7 cellular contexts compared by ENCODE assay signal in genomic region chr11:98732947-98733346, GRCh38.
"Had no signal": no experiment of that assay in that cellular context is flagged by ENCODE, and none has a peak within 500 bp of the region (broad histone marks: within the 10 kb centered on the region; RNA-seq: fewer than 3 reads in every experiment).

No MANE protein-coding gene starts in this region.

- H3K4me3 Mint-ChIP-seq: GM23338, H9 had no signal

- FAIRE-seq: H1, H54, HTR-8/SVneo had no signal

- DNase-seq: H9, HCEC 1CT, IMR-90 had no signal

- H3K9me3 Mint-ChIP-seq: GM23338 had no signal

- H3K4me3 ChIP-seq: GM23338 had no signal

- ATAC-seq: GM23338 had no signal

- H3K27ac Mint-ChIP-seq: GM23338 had no signal
